In the genomic region with DNA sequence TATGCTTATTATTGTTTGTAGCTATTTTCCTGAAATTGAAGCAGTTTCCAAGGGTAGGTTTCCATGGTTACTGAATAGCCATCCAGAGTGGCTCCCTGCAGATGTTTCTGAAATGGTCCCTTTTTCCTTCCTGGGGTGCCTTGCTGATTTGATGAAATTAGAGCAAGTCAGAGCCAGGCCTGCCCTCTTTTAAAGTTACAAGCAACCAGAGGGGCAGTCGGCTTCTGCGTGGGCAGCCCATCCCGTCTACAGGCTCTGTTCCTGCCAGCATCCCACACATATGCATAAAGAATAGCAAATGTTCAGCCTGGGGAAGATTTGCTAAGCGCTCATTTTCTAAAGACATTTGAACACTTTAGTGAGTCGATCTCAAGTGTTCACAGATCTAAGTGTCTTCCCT, we compare ENCODE assay signal across 1 cellular context.
TF ChIP-seq lines count a peak whose summit lies in the region.

No MANE protein-coding gene starts in this region.

TF ChIP-seq in HEK293T, 16 proteins besides CTCF, POLR2A, EP300 and RAD21 (continued from another document):
- TF ChIP-seq ELF4 (IDR thresholded peaks at IDR 0.05) (no peak), CTBP1 (IDR thresholded peaks at IDR 0.05; ENCODE audit: borderline replicate concordance) (no peak), L3MBTL2 (conservative IDR thresholded peaks at IDR 0.05) (no peak), FOXK2 (IDR thresholded peaks at IDR 0.05) (no peak), NFRKB (IDR thresholded peaks at IDR 0.05) (no peak), HDGF (IDR thresholded peaks at IDR 0.05; ENCODE audit: borderline replicate concordance) (no peak)
